Comparison of ENCODE assay signal across 22 cellular contexts in genomic region chr1:168565825-168566224, GRCh38. TPM values are rescaled to one million over a fixed set of nuclear protein-coding genes. Genes with fewer than 3 reads are reported as not detected.
"Had no signal": no experiment of that assay in that cellular context is flagged by ENCODE, and none has a peak within 500 bp of the region (broad histone marks: within the 10 kb centered on the region; RNA-seq: fewer than 3 reads in every experiment).

No MANE protein-coding gene starts in this region.

- H3K36me3 ChIP-seq: MG63 had no signal

- DNase-seq: KBM-7, MG63, NCI-H1092, NCI-H1105 treated with DMSO at 0.1 percent for 48 hours, NCI-H1417 treated with DMSO at 0.1 percent for 48 hours, NCI-H146, NCI-H1694 treated with DMSO at 0.1 percent for 48 hours, NCI-H2029, NCI-H2081 treated with DMSO at 0.1 percent for 48 hours, NCI-H2227 treated with DMSO at 0.1 percent for 48 hours, NCI-H510A, NCI-H524 treated with DMSO at 0.1 percent for 48 hours, NCI-H69, NCI-H774, PC-3, SHP77, SK-N-SH, SW 1271 had no signal

- H3K27ac ChIP-seq: RWPE1 had no signal

- ATAC-seq: Panc1, PC-3 had no signal

- H3K4me3 ChIP-seq: MG63 had no signal

- H3K9me3 ChIP-seq: MG63, SK-N-SH had no signal

RNA-seq across cellular contexts. Expression of gene XCL1, which starts 10.6 kb away (rescaled TPM):
- total RNA-seq: LHCN-M2, PC-3, SK-MEL-5 had no signal
- polyA plus RNA-seq: SK-N-SH had no signal

RNA-seq across cellular contexts. Expression of gene XCL2, which starts 22.0 kb away (rescaled TPM):
- total RNA-seq: LHCN-M2, PC-3, SK-MEL-5 had no signal
- polyA plus RNA-seq: SK-N-SH had no signal
